Comparison of ENCODE assay signal across 24 cellular contexts in the genomic region with DNA sequence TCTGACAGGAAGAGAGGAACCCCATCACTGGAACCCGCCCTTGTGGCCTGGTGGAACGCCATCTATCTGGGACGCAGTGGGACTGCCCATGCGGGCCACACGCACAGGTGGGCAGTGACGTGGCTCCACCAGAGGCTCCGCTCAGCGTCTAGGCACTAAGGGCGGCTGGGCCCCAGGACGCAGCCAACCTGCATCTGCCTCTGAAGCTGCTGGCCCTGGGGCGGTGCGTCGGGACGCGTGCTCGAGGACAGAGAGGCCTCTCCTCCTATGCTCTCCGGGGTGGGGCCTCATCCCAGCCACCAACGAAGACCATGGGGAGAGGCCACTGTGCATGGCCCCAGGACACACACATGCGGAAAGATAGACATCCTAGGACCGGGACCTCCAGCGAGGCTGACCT.
"Had no signal": no experiment of that assay in that cellular context is flagged by ENCODE, and none has a peak within 500 bp of the region (broad histone marks: within the 10 kb centered on the region; RNA-seq: fewer than 3 reads in every experiment).

No MANE protein-coding gene starts in this region.

- H3K27ac ChIP-seq: colonic mucosa, esophagus muscularis mucosa, heart right ventricle, left lung, neural progenitor cell, psoas muscle, skin epidermis, spleen, stomach, thyroid gland, vagina had no signal

- DNase-seq: colonic mucosa; effector memory CD4-positive, alpha-beta T cell; foreskin melanocyte; glutamatergic neuron; hippocampal formation; left cardiac atrium; left lung; mesenchymal stem cell; mucosa of descending colon; naive thymus-derived CD4-positive, alpha-beta T cell; nucleus accumbens; psoas muscle; spleen; stimulated activated CD4-positive, alpha-beta T cell treated with anti-CD3 and anti-CD28 coated beads, Interleukin-4, amount 100 ng/mL, for 4 hours; stimulated activated naive CD4-positive, alpha-beta T cell; stomach; thyroid gland; trophoblast cell had no signal

- H3K36me3 ChIP-seq: neural progenitor cell had no signal

- H3K27me3 ChIP-seq: colonic mucosa, esophagus muscularis mucosa, heart right ventricle, left lung, neural progenitor cell, spleen, stomach, thyroid gland, vagina had no signal

- H3K9ac ChIP-seq: neural progenitor cell had no signal

- ATAC-seq: heart right ventricle; left cardiac atrium; left lung; mucosa of descending colon; naive thymus-derived CD4-positive, alpha-beta T cell; psoas muscle; right cardiac atrium had no signal

- H3K4me2 ChIP-seq: neural progenitor cell had no signal

- H2AFZ ChIP-seq: neural progenitor cell had no signal

- H3K4me3 ChIP-seq: colonic mucosa, esophagus muscularis mucosa, heart right ventricle, left lung, mucosa of descending colon, neural progenitor cell, psoas muscle, skin epidermis, spleen, stomach, thyroid gland, vagina had no signal

- H3K9me3 ChIP-seq: colonic mucosa, esophagus muscularis mucosa, heart right ventricle, left lung, mucosa of descending colon, psoas muscle, spleen, stomach, thyroid gland, vagina had no signal

- H3K4me1 ChIP-seq: colonic mucosa, esophagus muscularis mucosa, left lung, neural progenitor cell, psoas muscle, stomach, thyroid gland, vagina had no signal
